Comparison of ENCODE assay signal across 2 cellular contexts in the genomic region with DNA sequence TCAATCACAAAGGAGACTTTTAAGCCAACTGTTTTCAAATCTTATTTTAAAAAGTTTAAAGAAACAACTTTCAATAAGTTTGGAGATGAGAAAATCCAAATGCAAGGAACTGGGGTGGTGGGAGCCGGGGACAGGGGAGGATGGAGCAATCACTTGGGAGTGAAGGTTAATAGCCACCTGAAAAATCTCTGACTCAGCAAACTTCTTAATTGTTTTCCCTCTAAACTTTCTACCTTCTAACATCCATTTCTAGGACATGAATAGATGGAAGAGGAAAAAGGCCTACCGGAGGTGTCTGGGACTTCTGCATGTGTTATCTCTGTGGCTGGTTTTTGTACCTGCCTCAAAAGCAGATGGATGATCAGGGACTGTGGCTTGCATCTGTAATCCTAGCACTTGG.
TF ChIP-seq lines count a peak whose summit lies in the region.

No MANE protein-coding gene starts in this region.

TF ChIP-seq in A549, 52 proteins besides CTCF, POLR2A, EP300 and RAD21:
- TF ChIP-seq MAFK (IDR thresholded peaks at IDR 0.05; ENCODE audit: partially characterized antibody) (peak; percentile 60), ESRRA (IDR thresholded peaks at IDR 0.05; ENCODE audit: borderline replicate concordance, low read length) (no peak)

TF ChIP-seq in IMR-90, 13 proteins besides CTCF, POLR2A, EP300 and RAD21:
- TF ChIP-seq RCOR1 (IDR thresholded peaks at IDR 0.05; ENCODE audit: insufficient replicate concordance, low read length): no peak
- peak; percentile 72 for TF ChIP-seq MAFK (IDR thresholded peaks at IDR 0.05; ENCODE audit: low read depth, low read length)
TF ChIP-seq in IMR-90: peak in this region for 1.
